14 cellular contexts compared by ENCODE assay signal in genomic region chr3:141384575-141384974, GRCh38. TPM values are rescaled to one million over a fixed set of nuclear protein-coding genes. Genes with fewer than 3 reads are reported as not detected.
DNase-seq lines count a peak whose midpoint lies in the region; ATAC-seq, FAIRE-seq and TF ChIP-seq lines count a peak whose summit lies in the region.
"Had no signal": no experiment of that assay in that cellular context is flagged by ENCODE, and none has a peak within 500 bp of the region (broad histone marks: within the 10 kb centered on the region; RNA-seq: fewer than 3 reads in every experiment).

No MANE protein-coding gene starts in this region.

- H3K36me3 ChIP-seq in heart left ventricle = peaks cover 0 to 52% (median 28%) of the 10 kb centered on the region in 9 donors

- ATAC-seq in GM21423 (IDR thresholded peaks at IDR 0.05; ENCODE audit: unreplicated experiment) (no peak), heart left ventricle (no peak)

- H3K4me3 ChIP-seq in heart left ventricle = no peak overlapping the region

- no peak for TF ChIP-seq POLR2A in heart left ventricle (IDR thresholded peaks at IDR 0.05)

- intact Hi-C loops in heart left ventricle (cut with DNase I) = no loop called here

- peak overlapping the region; percentile 86 for H3K27ac ChIP-seq in epithelial cell of prostate
- H3K27ac ChIP-seq in heart left ventricle = peak overlapping the region in 1 of 12 donors; percentile 29

- peak; percentile 80 for DNase-seq in G401 (ENCODE audit: low spot score)
- DNase-seq in NCI-H69 (lab: John Stamatoyannopoulos, UW) = peak; percentile 80
- DNase-seq in epithelial cell of prostate (ENCODE audit: low read depth, low spot score) = no peak
- peak; percentile 22 for DNase-seq in retina
- DNase-seq in urothelium cell line (ENCODE audit: low spot score) = no peak
- no peak for DNase-seq in heart left ventricle
- no peak for DNase-seq in stimulated activated CD4-positive, alpha-beta T cell treated with anti-CD3 and anti-CD28 coated beads, Interleukin-12 subunit alpha, Interleukin-12 subunit beta, amount 100 ng/mL, for 4 hours
- DNase-seq: activated CD4-positive, alpha-beta T cell treated with anti-CD3 and anti-CD28 coated beads, Interleukin-2, amount 10 ng/mL, durations not matched to agents 7 days and 5 days; activated effector memory CD4-positive, alpha-beta T cell treated with anti-CD3 and anti-CD28 coated beads, Interleukin-2, amount 50 U/mL, for 16 hours; islet precursor cell; MV-4-11; NCI-H524 treated with DMSO at 0.1 percent for 48 hours; nephron progenitor cell had no signal

- FAIRE-seq in urothelium cell line (lab: Jason Lieb, UNC) = no peak

- no peak for TF ChIP-seq CTCF in heart left ventricle (IDR thresholded peaks at IDR 0.05)

- no peaks in the 10 kb centered on the region for H3K9me3 ChIP-seq in heart left ventricle

- H3K27me3 ChIP-seq in heart left ventricle = no peaks in the 10 kb centered on the region

- WGBS in heart left ventricle, 4 donors = 95 to 97% (median 96%) methylated on average over 5 of the region's 5 CpGs

- H3K4me1 ChIP-seq in heart left ventricle = peaks cover 0 to 17% (median 3%) of the 10 kb centered on the region in 12 donors

- in situ Hi-C loops in G401 (cut with HindIII; ENCODE audit: low sequenced_read_pairs) = no loop called here

RNA-seq across cellular contexts. Expression of gene ZBTB38, which starts 16.3 kb away (rescaled TPM):
- total RNA-seq in G401 (2014; rRNA removed; shearing (Covaris generic)) = 7.4 and 33.8 TPM in 2 replicates
- 100 to 1,000 TPM in 7 of 9 donors, 10 to 100 TPM in 2; 97.5 to 189 (median 128) TPM for total RNA-seq in heart left ventricle
- polyA plus RNA-seq in heart left ventricle = 10 to 100 TPM; 15.5 to 88.1 TPM

Comparison
In these comparisons a context has a peak if more than half of its experiments do, and no peak if none do; other contexts are left out.
1. DNase-seq: peak in G401 (single experiment), NCI-H69 (single experiment) and retina (single experiment); none in epithelial cell of prostate (single experiment), urothelium cell line (single experiment), heart left ventricle (0 of 5) and stimulated activated CD4-positive, alpha-beta T cell treated with anti-CD3 and anti-CD28 coated beads, Interleukin-12 subunit alpha, Interleukin-12 subunit beta, amount 100 ng/mL, for 4 hours (single experiment).